16 cellular contexts compared by ENCODE assay signal in the genomic region with DNA sequence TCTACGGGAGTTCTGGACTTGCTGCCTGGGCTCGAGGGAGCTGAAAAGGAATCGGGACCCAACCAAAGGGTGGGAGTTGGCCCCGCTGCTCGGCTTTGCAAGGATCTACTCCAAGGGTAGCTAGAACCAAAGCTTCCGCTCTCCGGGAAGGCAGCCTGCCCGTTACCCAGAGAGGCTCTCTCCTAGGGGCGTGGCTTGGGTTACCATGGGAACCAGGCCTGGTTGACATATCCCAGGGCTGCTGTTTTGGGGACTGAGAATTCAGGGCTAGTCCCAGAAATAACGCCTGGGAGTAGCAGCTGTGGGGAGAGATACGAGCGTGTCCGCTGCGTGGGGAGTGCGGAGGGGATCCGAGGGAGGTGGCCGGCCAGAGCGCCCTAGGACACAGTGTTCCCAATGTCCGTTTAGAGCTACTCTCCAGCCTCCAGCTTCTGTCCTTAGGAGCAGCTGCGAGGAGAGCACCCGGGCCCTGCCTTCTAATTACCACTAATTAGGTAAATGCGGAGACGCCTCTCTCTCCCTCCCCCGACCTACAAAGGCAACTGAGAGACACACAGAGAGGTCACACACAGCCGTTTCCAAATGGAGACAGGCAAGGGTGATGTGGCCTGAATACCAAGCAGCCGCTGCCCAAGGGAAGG.
DNase-seq lines count a peak whose midpoint lies in the region; ATAC-seq lines count a peak whose summit lies in the region.
"Had no signal": no experiment of that assay in that cellular context is flagged by ENCODE, and none has a peak within 500 bp of the region (broad histone marks: within the 10 kb centered on the region; RNA-seq: fewer than 3 reads in every experiment).

No MANE protein-coding gene starts in this region.

- H3K27ac ChIP-seq in cingulate gyrus (ENCODE audit: low read depth, low read length), result peak overlapping the region; percentile 78
- H3K27ac ChIP-seq in substantia nigra (ENCODE audit: low read depth, low read length, poor library complexity, severe bottlenecking), result no peak overlapping the region
- H3K27ac ChIP-seq: ascending aorta, KMS-11, upper lobe of left lung had no signal

- DNase-seq in NCI-H524 (lab: John Stamatoyannopoulos, UW) (peak; percentile 39 to 75), NCI-H524 treated with DMSO at 0.1 percent for 48 hours (lab: John Stamatoyannopoulos, UW) (no peak), iPS-NIHi7 (ENCODE audit: extremely low spot score) (peak; percentile 95), substantia nigra (lab: John Stamatoyannopoulos, UW) (peak in 26 of 49 donors; percentile 12 to 66 (median 35)), HCEC 1CT (no peak)
- no peak for DNase-seq in activated T-cell treated with anti-CD3 and anti-CD28 coated beads, Interleukin-2, amount 50 U/mL, for 48 hours
- DNase-seq: effector CD4-positive, alpha-beta T cell; foreskin melanocyte; NCI-H2107; stimulated activated CD8-positive, alpha-beta memory T cell treated with anti-CD3 and anti-CD28 coated beads, Interleukin-4, amount 100 ng/mL, for 48 hours; T-helper 1 cell; upper lobe of left lung had no signal

- ATAC-seq in GM18519 (IDR thresholded peaks at IDR 0.05; ENCODE audit: low FRiP score, unreplicated experiment), result no peak

Comparison
In these comparisons a context has a peak if more than half of its experiments do, and no peak if none do; other contexts are left out.
1. DNase-seq: peak in NCI-H524 (2 of 2), iPS-NIHi7 (single experiment) and substantia nigra (26 of 49); none in NCI-H524 treated with DMSO at 0.1 percent for 48 hours (single experiment), activated T-cell treated with anti-CD3 and anti-CD28 coated beads, Interleukin-2, amount 50 U/mL, for 48 hours (0 of 2) and HCEC 1CT (single experiment).